In the genomic region with DNA sequence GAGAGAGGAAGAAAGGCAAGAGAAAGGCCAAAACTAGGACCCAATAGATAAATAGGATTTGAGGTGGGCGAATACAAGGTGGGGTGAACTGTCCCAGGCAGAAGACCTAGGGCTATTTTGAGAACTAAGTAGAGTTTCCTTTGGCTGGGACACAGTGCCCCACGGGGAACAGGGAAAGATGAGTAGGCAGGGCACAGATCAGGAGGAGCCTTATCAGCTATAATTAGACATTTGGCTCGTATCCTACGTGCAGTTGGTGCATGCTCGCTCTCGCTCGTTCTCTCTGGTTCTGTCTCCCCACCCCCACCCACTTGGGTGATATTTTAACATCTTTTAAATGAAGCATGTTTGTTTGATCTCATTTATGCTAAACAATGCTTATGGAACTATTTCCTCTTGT, we compare ENCODE assay signal across 17 cellular contexts.
A peak's percentile ranks its signal among the peaks of the same experiment; 100 is the strongest.
DNase-seq lines count a peak whose midpoint lies in the region; ATAC-seq and TF ChIP-seq lines count a peak whose summit lies in the region.
"Had no signal": no experiment of that assay in that cellular context is flagged by ENCODE, and none has a peak within 500 bp of the region (broad histone marks: within the 10 kb centered on the region; RNA-seq: fewer than 3 reads in every experiment).

No MANE protein-coding gene starts in this region.

- H3K9me3 Mint-ChIP-seq in naive thymus-derived CD4-positive, alpha-beta T cell = peaks cover 0 to 7% (median 0%) of the 10 kb centered on the region in 11 donors

- no TSS peak for BruUV-seq in PC-3 (replicated peaks; lab: Mats Ljungman, UMichigan)

- peak overlapping the region in 9 of 11 experiments; percentile 9 to 86 (median 74); a peak in 10 of 22 replicates for H3K4me2 ChIP-seq in BLaER1 treated with 17β-estradiol and CSF1 and Interleukin-3, amounts not matched to agents 10 nM and 100 nM
- H3K4me2 ChIP-seq in DND-41 (ENCODE audit: insufficient read depth, low read length) (no peak overlapping the region), PC-3 (ENCODE audit: low read length) (no peak overlapping the region)

- peaks cover 18 to 72% (median 29%) of the 10 kb centered on the region in 10 experiments for H3K4me1 ChIP-seq in BLaER1 treated with 17β-estradiol and CSF1 and Interleukin-3, amounts not matched to agents 10 nM and 100 nM
- H3K4me1 ChIP-seq in DND-41 (ENCODE audit: insufficient read depth, low read length) (peaks cover 20% of the 10 kb centered on the region), PC-3 (ENCODE audit: insufficient read depth, low read length) (peaks cover 26% of the 10 kb centered on the region)
- peaks cover 11 to 15% of the 10 kb centered on the region in 2 donors for H3K4me1 ChIP-seq in naive thymus-derived CD4-positive, alpha-beta T cell (ENCODE audit: control insufficient read depth in 2 of 2, insufficient read depth in 2 of 2, low read length in 2 of 2)

- 0 out of 2 replicates have a peak, but pooled peaks cover 3% of the 10 kb centered on the region for H3K9me2 ChIP-seq in PC-3 (replicated peaks; ENCODE audit: low read length)

- H3K4me3 Mint-ChIP-seq in naive thymus-derived CD4-positive, alpha-beta T cell = peak overlapping the region in 3 of 10 donors; percentile 8 to 68 (median 43)
- H3K4me3 Mint-ChIP-seq: brain, H9 had no signal

- H3K27me3 Mint-ChIP-seq in naive thymus-derived CD4-positive, alpha-beta T cell = no peaks in the 10 kb centered on the region

- no peaks in the 10 kb centered on the region for H4K20me1 ChIP-seq in BLaER1 treated with 17β-estradiol and CSF1 and Interleukin-3, amounts not matched to agents 10 nM and 100 nM
- H4K20me1 ChIP-seq in DND-41 (ENCODE audit: insufficient read depth, low read length) (no peaks in the 10 kb centered on the region), PC-3 (ENCODE audit: low read length) (no peaks in the 10 kb centered on the region)

- H3K27ac ChIP-seq in BLaER1 treated with 17β-estradiol and CSF1 and Interleukin-3, amounts not matched to agents 10 nM and 100 nM = peak overlapping the region in 3 of 11 experiments; percentile 68 to 85 (median 77); a peak in 4 of 22 replicates
- H3K27ac ChIP-seq in DND-41 (ENCODE audit: low read length) (no peak overlapping the region), PC-3 (ENCODE audit: low read length) (no peak overlapping the region)
- no peak overlapping the region for H3K27ac ChIP-seq in naive thymus-derived CD4-positive, alpha-beta T cell (ENCODE audit: low read depth, low read length)
- H3K27ac ChIP-seq: dorsolateral prefrontal cortex had no signal

- peaks cover 0 to 9% (median 0%) of the 10 kb centered on the region in 11 experiments; a peak in 2 of 22 replicates for H3K9me3 ChIP-seq in BLaER1 treated with 17β-estradiol and CSF1 and Interleukin-3, amounts not matched to agents 10 nM and 100 nM (replicated peaks in 1 of 11)
- H3K9me3 ChIP-seq in DND-41 (ENCODE audit: insufficient read depth, low read length, severe bottlenecking) (no peaks in the 10 kb centered on the region), PC-3 (ENCODE audit: low read length) (no peaks in the 10 kb centered on the region)
- no peaks in the 10 kb centered on the region for H3K9me3 ChIP-seq in naive thymus-derived CD4-positive, alpha-beta T cell (ENCODE audit: control insufficient read depth in 2 of 3, low read length in 3 of 3)
- H3K9me3 ChIP-seq: sigmoid colon had no signal

- H3K4me1 Mint-ChIP-seq in naive thymus-derived CD4-positive, alpha-beta T cell = peaks cover 16 to 67% (median 25%) of the 10 kb centered on the region in 7 donors

- H3K36me3 ChIP-seq in BLaER1 treated with 17β-estradiol and CSF1 and Interleukin-3, amounts not matched to agents 10 nM and 100 nM = no peaks in the 10 kb centered on the region
- H3K36me3 ChIP-seq in DND-41 (ENCODE audit: insufficient read depth, low read length) = no peaks in the 10 kb centered on the region
- H3K36me3 ChIP-seq in naive thymus-derived CD4-positive, alpha-beta T cell (ENCODE audit: control insufficient read depth in 2 of 3, insufficient read depth in 3 of 3, low read length in 3 of 3) = no peaks in the 10 kb centered on the region
- H3K36me3 ChIP-seq in PC-3 (ENCODE audit: low read depth, low read length) = no peaks in the 10 kb centered on the region
- H3K36me3 ChIP-seq: sigmoid colon had no signal

- no peak overlapping the region for H3K4me3 ChIP-seq in BLaER1 treated with 17β-estradiol and CSF1 and Interleukin-3, amounts not matched to agents 10 nM and 100 nM
- H3K4me3 ChIP-seq in DND-41 (ENCODE audit: low read depth in 1 of 2, low read length in 2 of 2) = no peak overlapping the region
- H3K4me3 ChIP-seq in naive thymus-derived CD4-positive, alpha-beta T cell (ENCODE audit: low read length) = no peak overlapping the region
- no peak overlapping the region for H3K4me3 ChIP-seq in PC-3 (ENCODE audit: low read length)
- H3K4me3 ChIP-seq: dorsolateral prefrontal cortex, sigmoid colon had no signal

- POLR2A ChIA-PET in naive thymus-derived CD4-positive, alpha-beta T cell (lab: Charles Lee) = interaction anchor here (1.2 kb wide), 1 partner anchor 44 kb away, joined by 3 read pairs; no protein-coding TSS in a partner anchor
- POLR2A ChIA-PET in PC-3 (lab: Charles Lee; ENCODE audit: unreplicated experiment) = no interaction called here

- H3K9ac ChIP-seq in BLaER1 treated with 17β-estradiol and CSF1 and Interleukin-3, amounts not matched to agents 10 nM and 100 nM = no peak overlapping the region
- no peak overlapping the region for H3K9ac ChIP-seq in DND-41 (ENCODE audit: low read depth, low read length)
- no peak overlapping the region for H3K9ac ChIP-seq in PC-3 (ENCODE audit: low read length)

- H3K27ac Mint-ChIP-seq in naive thymus-derived CD4-positive, alpha-beta T cell = peak overlapping the region in 7 of 9 donors; percentile 13 to 99 (median 93)

- intact Hi-C loops in naive thymus-derived CD4-positive, alpha-beta T cell (cut with micrococcal nuclease) = no loop called here
- intact Hi-C loops in PC-3 (cut with micrococcal nuclease) = no loop called here

- no peaks in the 10 kb centered on the region for H3F3A ChIP-seq in PC-3 (ENCODE audit: low read length, unreplicated experiment)

- no peaks in the 10 kb centered on the region for H3K79me2 ChIP-seq in DND-41 (ENCODE audit: insufficient read depth, low read length)
- no peaks in the 10 kb centered on the region for H3K79me2 ChIP-seq in PC-3 (ENCODE audit: low read length)

- no peaks in the 10 kb centered on the region for H3K27me3 ChIP-seq in BLaER1 treated with 17β-estradiol and CSF1 and Interleukin-3, amounts not matched to agents 10 nM and 100 nM
- H3K27me3 ChIP-seq in DND-41 (ENCODE audit: insufficient read depth, low read length, poor library complexity) (no peaks in the 10 kb centered on the region), PC-3 (ENCODE audit: low read length) (no peaks in the 10 kb centered on the region)
- H3K27me3 ChIP-seq in naive thymus-derived CD4-positive, alpha-beta T cell (ENCODE audit: control insufficient read depth in 2 of 2, insufficient read depth in 2 of 2, low read length in 2 of 2) = no peaks in the 10 kb centered on the region
- H3K27me3 ChIP-seq: dorsolateral prefrontal cortex, sigmoid colon had no signal

- no peak for DNase-seq in DND-41
- peak; percentile 5 for DNase-seq in cerebellum (ENCODE audit: low spot score)
- DNase-seq in naive thymus-derived CD4-positive, alpha-beta T cell = no peak
- no peak for DNase-seq in NCI-H774 (lab: John Stamatoyannopoulos, UW)
- no peak for DNase-seq in PC-3
- DNase-seq in pons (ENCODE audit: low spot score) = no peak
- DNase-seq: activated gamma-delta T cell, DMS153, dorsolateral prefrontal cortex, H9, NCI-H146, nucleus accumbens, SIG-M5, sigmoid colon had no signal

- H2AFZ ChIP-seq in DND-41 (ENCODE audit: low read depth, low read length) (0 out of 2 replicates have a peak overlapping the region, but pooled peaks have one; percentile 95), PC-3 (ENCODE audit: low read length) (no peak overlapping the region)

- peaks cover 0 to 22% (median 4%) of the 10 kb centered on the region in 5 donors for H3K36me3 Mint-ChIP-seq in naive thymus-derived CD4-positive, alpha-beta T cell
- H3K36me3 Mint-ChIP-seq: brain had no signal

- ATAC-seq in DND-41 (ENCODE audit: insufficient read depth, low read depth) (no peak), PC-3 (no peak)
- ATAC-seq in naive thymus-derived CD4-positive, alpha-beta T cell = no peak
- ATAC-seq: esophagus mucosa had no signal

- no peak for TF ChIP-seq CTCF in DND-41 (IDR thresholded peaks at IDR 0.05; ENCODE audit: borderline replicate concordance, extremely low read depth, low read length, poor library complexity, severe bottlenecking)
- TF ChIP-seq CTCF in PC-3 (conservative IDR thresholded peaks at IDR 0.05; ENCODE audit: low read depth, low read length) = no peak

- CTCF ChIA-PET in naive thymus-derived CD4-positive, alpha-beta T cell (lab: Charles Lee) = no interaction called here
- CTCF ChIA-PET in PC-3 (lab: Charles Lee) = no interaction called here

Comparison
In these comparisons a context has a peak if more than half of its experiments do, and no peak if none do; other contexts are left out.
1. H3K4me2 ChIP-seq: peak in BLaER1 treated with 17β-estradiol and CSF1 and Interleukin-3, amounts not matched to agents 10 nM and 100 nM (9 of 11); none in DND-41 (single experiment) and PC-3 (single experiment).